Comparison of ENCODE assay signal across 8 cellular contexts in genomic region chr5:157731272-157732129, GRCh38. TPM values are rescaled to one million over a fixed set of nuclear protein-coding genes. Genes with fewer than 3 reads are reported as not detected.
DNase-seq lines count a peak whose midpoint lies in the region; ATAC-seq, FAIRE-seq and TF ChIP-seq lines count a peak whose summit lies in the region.

Gene THG1L (plus strand): TSS chr5:157731420. CDS start chr5:157731441, 21 bp downstream.

- H4K8ac ChIP-seq in H1 (ENCODE audit: extremely low read depth, insufficient read depth, low read length): peak within 1 kb of the TSS; percentile 98; the same call in 1 of the 2 replicates
- peak within 1 kb of the TSS; percentile 85 for H4K8ac ChIP-seq in mesenchymal stem cell (ENCODE audit: low read length)

- H2BK15ac ChIP-seq in H1 (ENCODE audit: low read length) (no peak within 1 kb of the TSS; the same call in 1 of the 2 replicates), mesenchymal stem cell (ENCODE audit: low read depth, poor library complexity, severe bottlenecking) (peak within 1 kb of the TSS; percentile 17)

- H3K4me2 ChIP-seq in H1 (ENCODE audit: insufficient read depth in 1 of 2, low read depth in 2 of 2, low read length in 2 of 2) (peak within 1 kb of the TSS; percentile 70 to 77), mesenchymal stem cell (ENCODE audit: low read length, poor library complexity, severe bottlenecking) (peak within 1 kb of the TSS; percentile 92)

- H3K9me3 ChIP-seq in H1 (ENCODE audit: insufficient read depth in 2 of 2, low read depth in 1 of 2, low read length in 1 of 2) (no peaks in the 10 kb centered on the region), mesenchymal stem cell (ENCODE audit: control insufficient read depth, low read length) (no peaks in the 10 kb centered on the region)

- POLR2A ChIA-PET in H1 (lab: Charles Lee; ENCODE audit: partially characterized antibody): interaction anchor here (1.0 to 1.8 kb wide), 7 partner anchors 9 to 262 kb away, joined by 3 to 10 read pairs (median 4); partner anchors contain the start of gene LSM11

- H3K23ac ChIP-seq in H1 (ENCODE audit: insufficient read length) (no peak within 1 kb of the TSS), mesenchymal stem cell (ENCODE audit: low read length in 2 of 2) (no peak within 1 kb of the TSS)

- H4K91ac ChIP-seq in H1 (replicated peaks; ENCODE audit: insufficient read length, low read length) (peak within 1 kb of the TSS; percentile 96), mesenchymal stem cell (ENCODE audit: low read length) (peak within 1 kb of the TSS; percentile 90)

- no peak within 1 kb of the TSS for H2BK120ac ChIP-seq in H1 (replicated peaks; ENCODE audit: low read depth, low read length)
- no peak within 1 kb of the TSS for H2BK120ac ChIP-seq in mesenchymal stem cell (ENCODE audit: low read depth, low read length)

- peak within 1 kb of the TSS; percentile 98 for H4K5ac ChIP-seq in H1 (ENCODE audit: insufficient read length, low read depth, low read length)

- peak within 1 kb of the TSS; percentile 79 to 98 (median 90) for H3K4me3 ChIP-seq in H1 (ENCODE audit: extremely low read depth in 1 of 4, insufficient read depth in 2 of 4, low read depth in 3 of 4, low read length in 4 of 4)
- peak within 1 kb of the TSS; percentile 72 to 87 for H3K4me3 ChIP-seq in mesenchymal stem cell (ENCODE audit: insufficient read depth in 1 of 2, low read depth in 1 of 2, low read length in 2 of 2)

- TF ChIP-seq EP300 in H1 (IDR thresholded peaks at IDR 0.05; ENCODE audit: borderline replicate concordance in 1 of 2, low read depth in 2 of 2, low read length in 2 of 2): no peak

- peak within 1 kb of the TSS; percentile 89 for H2BK12ac ChIP-seq in H1 (ENCODE audit: low read depth, low read length)
- peak within 1 kb of the TSS in 1 of 2 experiments; percentile 51 for H2BK12ac ChIP-seq in mesenchymal stem cell (ENCODE audit: low read length in 2 of 2)

- H2AK5ac ChIP-seq in H1 (ENCODE audit: low read depth, low read length): no peak within 1 kb of the TSS
- no peak within 1 kb of the TSS for H2AK5ac ChIP-seq in mesenchymal stem cell (ENCODE audit: low read length, severe bottlenecking)

- no peak for TF ChIP-seq RAD21 in H1 (IDR thresholded peaks at IDR 0.05 in 1 of 2, conservative IDR thresholded peaks at IDR 0.05 in 1 of 2; ENCODE audit: low read depth in 2 of 2, low read length in 2 of 2)

- peak within 1 kb of the TSS; percentile 96 for H3K27ac ChIP-seq in H1 (ENCODE audit: low read depth, low read length)
- H3K27ac ChIP-seq in mesenchymal stem cell (ENCODE audit: low read length, poor library complexity, severe bottlenecking): peak within 1 kb of the TSS; percentile 96

- 5% methylated on average over 47 of the region's 47 CpGs; no CpG with 5 or more reads in 1 of the 2 experiments for WGBS in H1 (ENCODE audit: extremely low coverage in 1 of 2, insufficient coverage in 1 of 2, insufficient read length in 1 of 2, insufficient replicate concordance in 2 of 2, low coverage in 1 of 2, low lambda C conversion rate in 2 of 2, missing lambda C conversion rate in 1 of 2), 2 experiments
- 3% methylated on average over 42 of the region's 47 CpGs for WGBS in mesenchymal stem cell

- no peak within 1 kb of the TSS for H3K14ac ChIP-seq in H1 (ENCODE audit: insufficient read length)
- H3K14ac ChIP-seq in mesenchymal stem cell (ENCODE audit: low read length in 2 of 2): peak within 1 kb of the TSS in 1 of 2 experiments; percentile 98

- H3K27me3 ChIP-seq in H1 (replicated peaks in 1 of 4; ENCODE audit: control insufficient read depth in 3 of 4, extremely low read depth in 1 of 4, insufficient read depth in 3 of 4, low read length in 3 of 4): no peaks in the 10 kb centered on the region
- no peaks in the 10 kb centered on the region for H3K27me3 ChIP-seq in mesenchymal stem cell (ENCODE audit: control insufficient read depth in 1 of 2, insufficient read depth in 1 of 2, low read length in 2 of 2)

- H2AFZ ChIP-seq in H1 (ENCODE audit: low read length) (peak within 1 kb of the TSS; percentile 99), mesenchymal stem cell (ENCODE audit: low read depth, low read length) (peak within 1 kb of the TSS; percentile 85)

- no peak within 1 kb of the TSS for H2BK20ac ChIP-seq in H1 (ENCODE audit: low read length)

- peak within 1 kb of the TSS; percentile 50 for H3K56ac ChIP-seq in H1 (replicated peaks; ENCODE audit: insufficient read length, low read depth, low read length)

- H3K18ac ChIP-seq in H1 (ENCODE audit: extremely low read depth, low read length): peak within 1 kb of the TSS; percentile 98; the same call in 1 of the 2 replicates
- H3K18ac ChIP-seq in mesenchymal stem cell (ENCODE audit: low read depth in 1 of 2, low read length in 2 of 2): peak within 1 kb of the TSS; percentile 83 to 99

- H3K4ac ChIP-seq in H1 (replicated peaks; ENCODE audit: insufficient read length, low read depth, low read length) (no peak within 1 kb of the TSS), mesenchymal stem cell (ENCODE audit: low read depth in 1 of 2, low read length in 2 of 2) (peak within 1 kb of the TSS; percentile 20 to 77)

- ATAC-seq in GM21367 (IDR thresholded peaks at IDR 0.05; ENCODE audit: unreplicated experiment): peak; percentile 92

- H3K79me1 ChIP-seq in H1 (ENCODE audit: low read depth, low read length) (no peaks in the 10 kb centered on the region), mesenchymal stem cell (replicated peaks; ENCODE audit: low read length, poor library complexity, severe bottlenecking) (peaks cover 12% of the 10 kb centered on the region)

- peak; percentile 93 to 97 for TF ChIP-seq POLR2A in H1 (IDR thresholded peaks at IDR 0.05; ENCODE audit: control extremely low read depth in 1 of 2, low read depth in 2 of 2, low read length in 2 of 2)

- H3K36me3 ChIP-seq in H1 (ENCODE audit: control insufficient read depth in 2 of 4, insufficient read depth in 4 of 4, low read length in 3 of 4) (peaks cover 0 to 26% (median 6%) of the 10 kb centered on the region in 4 experiments; a peak in 5 of 8 replicates), mesenchymal stem cell (ENCODE audit: control insufficient read depth in 1 of 2, insufficient read depth in 2 of 2, low read depth in 1 of 2, low read length in 2 of 2) (peaks cover 8 to 35% of the 10 kb centered on the region in 2 experiments)

- no peaks in the 10 kb centered on the region; a peak in 1 of 4 replicates for H3K79me2 ChIP-seq in H1 (ENCODE audit: control insufficient read depth in 1 of 2, insufficient read depth in 2 of 2, low read length in 2 of 2)

- CTCF ChIA-PET in H1 (lab: Charles Lee; ENCODE audit: partially characterized antibody): interaction anchor here (0.9 to 2.9 kb wide), 6 partner anchors 12 to 389 kb away, joined by 3 to 11 read pairs (median 4); partner anchors contain the start of gene LSM11

- H2BK5ac ChIP-seq in H1 (ENCODE audit: low read depth, low read length) (peak within 1 kb of the TSS; percentile 96), mesenchymal stem cell (ENCODE audit: low read depth, low read length, poor library complexity, severe bottlenecking) (no peak within 1 kb of the TSS)

- peaks cover 4% of the 10 kb centered on the region; the same call in 1 of the 2 replicates for H3K23me2 ChIP-seq in H1 (ENCODE audit: low read depth, low read length)

- peak; percentile 98 for FAIRE-seq in HTR-8/SVneo (lab: Jason Lieb, UNC)
- FAIRE-seq in H1 (lab: Jason Lieb, UNC): peak; percentile 68

- DNase-seq in COLO829 (ENCODE audit: low spot score) (peak; percentile 96), HTR-8/SVneo (ENCODE audit: insufficient read length, low spot score) (peak; percentile 97), NOMO-1 treated with dmso at 0.1 percent for 144 hours (lab: John Stamatoyannopoulos, UW; ENCODE audit: unreplicated experiment) (peak; percentile 95), H1 (ENCODE audit: low read depth in 1 of 2, low spot score in 2 of 2) (peak; percentile 94 to 100), mesenchymal stem cell (peak; percentile 99)
- peak; percentile 93 to 99 (median 94) for DNase-seq in activated CD8-positive, alpha-beta memory T cell treated with anti-CD3 and anti-CD28 coated beads for 48 hours (ENCODE audit: low read depth in 2 of 3, low spot score in 2 of 3)
- DNase-seq in stimulated activated CD8-positive, alpha-beta memory T cell treated with anti-CD3 and anti-CD28 coated beads, Interleukin-12 subunit alpha, Interleukin-12 subunit beta, amount 100 ng/mL, for 4 hours (ENCODE audit: low read depth): peak; percentile 97

- TF ChIP-seq CTCF in H1 (IDR thresholded peaks at IDR 0.05; ENCODE audit: control extremely low read depth in 1 of 3, insufficient read depth in 1 of 3, low read depth in 1 of 3, low read length in 3 of 3): no peak

- H3K4me1 ChIP-seq in H1 (replicated peaks in 1 of 4; ENCODE audit: control insufficient read depth in 3 of 4, insufficient read depth in 4 of 4, low read length in 3 of 4): no peaks in the 10 kb centered on the region
- peaks cover 3% of the 10 kb centered on the region for H3K4me1 ChIP-seq in mesenchymal stem cell (ENCODE audit: control insufficient read depth, insufficient read depth, low read depth, low read length)

- H3K9ac ChIP-seq in H1 (replicated peaks in 1 of 4; ENCODE audit: extremely low read depth in 1 of 4, low read depth in 3 of 4, low read length in 3 of 4) (peak within 1 kb of the TSS in 3 of 4 experiments; percentile 84 to 99 (median 94); a peak in 6 of 7 replicates), mesenchymal stem cell (ENCODE audit: low read length) (peak within 1 kb of the TSS; percentile 92)

- no peaks in the 10 kb centered on the region for H4K20me1 ChIP-seq in H1 (replicated peaks in 1 of 2; ENCODE audit: control insufficient read depth in 1 of 2, insufficient read depth in 2 of 2, low read length in 2 of 2)

TF ChIP-seq in H1, 55 proteins besides CTCF, POLR2A, EP300 and RAD21 (continues in another document):
- TF ChIP-seq HDAC6 (IDR thresholded peaks at IDR 0.05; ENCODE audit: low read depth, low read length) (no peak), RNF2 (IDR thresholded peaks at IDR 0.05; ENCODE audit: borderline replicate concordance, low read depth, low read length, missing control alignments, poor library complexity, severe bottlenecking) (no peak), BRCA1 (IDR thresholded peaks at IDR 0.05; ENCODE audit: low read depth, low read length) (no peak), CTBP2 (IDR thresholded peaks at IDR 0.05; ENCODE audit: borderline replicate concordance, insufficient read depth, insufficient read length, low read length) (no peak), TBP (IDR thresholded peaks at IDR 0.05; ENCODE audit: low read depth, low read length) (peak; percentile 21)

RNA-seq across cellular contexts. Expression of gene THG1L, which starts in this region (rescaled TPM):
- 12.4 and 13.0 TPM in 2 replicates for total RNA-seq in H1 (2021; fragmentation: NEBNext Ultra II Directional; extraction: Animal tissue kit (Norgen Biotek cat#: 25700))
- polyA plus RNA-seq in H1 (2011; rRNA removed): 7.1 and 8.1 TPM in 2 replicates
- polyA plus RNA-seq in H1 (2011; cell fraction: cytosol; rRNA removed): 17.3 TPM
- polyA plus RNA-seq in H1 (2011; cell fraction: nucleus; rRNA removed): 9.2 TPM
- 15.5 to 24.2 TPM (median 16.5 TPM) in 4 replicates for polyA plus RNA-seq in H1 (2012, experiment 1 of 2)
- polyA plus RNA-seq in H1 (2012, experiment 2 of 2): 2.2 TPM
- 8.4 TPM for polyA plus RNA-seq in H1 (2013, experiment 1 of 2)
- 7.6 TPM for polyA plus RNA-seq in H1 (2013, experiment 2 of 2)
- 21.2 and 29.0 TPM in 2 replicates for polyA minus RNA-seq in H1 (2011; rRNA and poly(A)+ RNA removed)
- 14.9 TPM for polyA minus RNA-seq in H1 (2011; cell fraction: cytosol; rRNA and poly(A)+ RNA removed)
- polyA minus RNA-seq in H1 (2011; cell fraction: nucleus; rRNA and poly(A)+ RNA removed): 14.7 TPM
- polyA plus RNA-seq in mesenchymal stem cell (2013, experiment 1 of 2): 13.5 TPM
- 14.5 TPM for polyA plus RNA-seq in mesenchymal stem cell (2013, experiment 2 of 2)

Comparison
In these comparisons a context has a peak if more than half of its experiments do, and no peak if none do; other contexts are left out.
1. Peak in every context shown above with its lines: DNase-seq, ATAC-seq, H3K4me3 ChIP-seq and H3K27ac ChIP-seq.